12 cellular contexts compared by ENCODE assay signal in the genomic region with DNA sequence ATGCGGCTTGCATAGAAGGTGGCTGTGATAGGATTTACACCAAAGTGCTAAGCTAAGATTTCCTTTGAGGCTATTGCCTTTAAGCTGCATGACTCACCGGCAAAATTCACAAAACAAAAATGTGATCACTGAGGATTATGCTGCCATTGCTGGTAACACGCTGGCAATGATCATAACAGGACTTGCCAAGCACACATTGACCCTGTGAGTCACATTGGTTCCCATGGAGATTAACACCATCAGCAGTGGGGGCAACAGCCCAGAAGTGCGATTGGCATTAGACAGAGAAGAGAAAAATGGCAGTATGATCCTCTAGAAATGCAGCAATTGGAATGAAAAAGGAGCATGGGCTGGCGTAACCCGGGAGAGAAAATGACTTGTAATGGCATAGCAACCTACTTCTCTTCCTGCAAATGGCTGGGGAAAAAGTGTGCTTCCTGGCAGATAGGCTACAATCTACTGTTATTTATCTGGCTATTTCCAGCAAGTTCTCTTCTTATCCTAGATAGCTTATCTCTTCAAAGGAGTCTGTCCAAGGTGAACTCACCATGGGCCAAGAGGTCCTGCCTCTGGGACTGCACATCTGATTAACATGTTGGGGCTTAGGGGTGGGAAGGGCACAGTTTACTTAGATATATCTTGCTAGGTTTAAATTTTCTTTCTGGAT.
DNase-seq lines count a peak whose midpoint lies in the region; ATAC-seq and TF ChIP-seq lines count a peak whose summit lies in the region.
"Had no signal": no experiment of that assay in that cellular context is flagged by ENCODE, and none has a peak within 500 bp of the region (broad histone marks: within the 10 kb centered on the region; RNA-seq: fewer than 3 reads in every experiment).

No MANE protein-coding gene starts in this region.

- no peak for ATAC-seq in stimulated activated effector memory CD8-positive, alpha-beta T cell treated with anti-CD3 and anti-CD28 coated beads, Interleukin-12 subunit alpha, Interleukin-12 subunit beta, amount 100 ng/mL, for 72 hours

- H3K27ac Mint-ChIP-seq in stimulated activated effector memory CD8-positive, alpha-beta T cell treated with anti-CD3 and anti-CD28 coated beads, Interleukin-12 subunit alpha, Interleukin-12 subunit beta, amount 100 ng/mL, for 72 hours, result no peak overlapping the region

- peaks cover 2% of the 10 kb centered on the region for H3K9me3 Mint-ChIP-seq in stimulated activated effector memory CD8-positive, alpha-beta T cell treated with anti-CD3 and anti-CD28 coated beads, Interleukin-12 subunit alpha, Interleukin-12 subunit beta, amount 100 ng/mL, for 72 hours

- TF ChIP-seq CTCF in BJ (IDR thresholded peaks at IDR 0.05; ENCODE audit: insufficient read depth, low read depth, low read length) (no peak), coronary artery (IDR thresholded peaks at IDR 0.05) (no peak), neural cell (IDR thresholded peaks at IDR 0.05; ENCODE audit: poor library complexity, severe bottlenecking) (no peak), A673 (conservative IDR thresholded peaks at IDR 0.05; ENCODE audit: low read depth, low read length) (no peak)

- CTCF ChIA-PET in BJ (lab: Yijun Ruan, JAX), result interaction anchor here (0.7 to 2.3 kb wide), 4 partner anchors 12 to 84 kb away, joined by 3 to 7 read pairs (median 3); no protein-coding TSS in a partner anchor
- CTCF ChIA-PET in A673 (lab: Charles Lee), result no interaction called here

- TF ChIP-seq RAD21 in neural cell (conservative IDR thresholded peaks at IDR 0.05), result no peak

- no peaks in the 10 kb centered on the region for H3F3A ChIP-seq in neural cell (ENCODE audit: insufficient read depth, low read length, poor library complexity, severe bottlenecking)

- no peak overlapping the region for H3K4me2 ChIP-seq in neural cell (ENCODE audit: low read length)
- H3K4me2 ChIP-seq: PC-9 had no signal

- no peak overlapping the region for H3K4me3 Mint-ChIP-seq in stimulated activated effector memory CD8-positive, alpha-beta T cell treated with anti-CD3 and anti-CD28 coated beads, Interleukin-12 subunit alpha, Interleukin-12 subunit beta, amount 100 ng/mL, for 72 hours

- H3K9me3 ChIP-seq in neural cell (ENCODE audit: low read length) (no peaks in the 10 kb centered on the region), A673 (ENCODE audit: low read depth, low read length, poor library complexity, severe bottlenecking) (no peaks in the 10 kb centered on the region)
- H3K9me3 ChIP-seq: heart right ventricle had no signal

- H3K4me3 ChIP-seq in BJ (ENCODE audit: low read depth, low read length), result no peak overlapping the region
- peak overlapping the region; percentile 30 for H3K4me3 ChIP-seq in coronary artery
- no peak overlapping the region for H3K4me3 ChIP-seq in neural cell (ENCODE audit: low read length)
- no peak overlapping the region for H3K4me3 ChIP-seq in A673 (ENCODE audit: low read depth, low read length, poor library complexity, severe bottlenecking)
- H3K4me3 ChIP-seq: heart right ventricle, PC-9 had no signal

- no peak overlapping the region for H3K9ac ChIP-seq in neural cell (ENCODE audit: low read length)
- H3K9ac ChIP-seq: parathyroid adenoma had no signal

- POLR2A ChIA-PET in BJ (lab: Charles Lee), result no interaction called here
- POLR2A ChIA-PET in A673 (lab: Charles Lee; ENCODE audit: low non-redundant PET), result no interaction called here

- no peaks in the 10 kb centered on the region for H3K79me2 ChIP-seq in neural cell (replicated peaks; ENCODE audit: insufficient read depth, low read length)
- H3K79me2 ChIP-seq: parathyroid adenoma had no signal

- DNase-seq in BJ (ENCODE audit: low read depth), result peak; percentile 45
- peak; percentile 19 for DNase-seq in LHCN-M2 (ENCODE audit: low read depth)
- DNase-seq in coronary artery (ENCODE audit: low spot score), result peak; percentile 85
- no peak for DNase-seq in stimulated activated effector memory CD8-positive, alpha-beta T cell treated with anti-CD3 and anti-CD28 coated beads, Interleukin-12 subunit alpha, Interleukin-12 subunit beta, amount 100 ng/mL, for 72 hours (ENCODE audit: low spot score in 2 of 2)
- no peak for DNase-seq in cerebellar nuclear complex (lab: John Stamatoyannopoulos, UW)
- DNase-seq in NCI-H187 treated with DMSO at 0.1 percent for 48 hours (lab: John Stamatoyannopoulos, UW), result no peak
- no peak for DNase-seq in A673 (ENCODE audit: low spot score)
- DNase-seq: activated CD4-positive, alpha-beta T cell treated with anti-CD3 and anti-CD28 coated beads for 4 hours; heart right ventricle had no signal

- intact Hi-C loops in A673 (cut with micrococcal nuclease; ENCODE audit: unreplicated experiment), result loop anchor here (10.0 kb wide), 1 partner anchor 260 kb away; no protein-coding TSS in a partner anchor

- no peaks in the 10 kb centered on the region for H3K36me3 Mint-ChIP-seq in stimulated activated effector memory CD8-positive, alpha-beta T cell treated with anti-CD3 and anti-CD28 coated beads, Interleukin-12 subunit alpha, Interleukin-12 subunit beta, amount 100 ng/mL, for 72 hours

- H3K36me3 ChIP-seq in BJ (ENCODE audit: control insufficient read depth, insufficient read depth, low read length) (no peaks in the 10 kb centered on the region), neural cell (ENCODE audit: insufficient read depth, low read length) (no peaks in the 10 kb centered on the region), A673 (ENCODE audit: insufficient read depth, low read length, poor library complexity, severe bottlenecking) (no peaks in the 10 kb centered on the region)
- H3K36me3 ChIP-seq: heart right ventricle had no signal

- TF ChIP-seq EP300 in neural cell (conservative IDR thresholded peaks at IDR 0.05; ENCODE audit: poor library complexity, severe bottlenecking), result no peak

- no peak overlapping the region for H2AFZ ChIP-seq in neural cell (ENCODE audit: low read depth, low read length)
- H2AFZ ChIP-seq: parathyroid adenoma, PC-9 had no signal

- BruUV-seq in A673 (replicated peaks; lab: Mats Ljungman, UMichigan), result no TSS peak

- no peaks in the 10 kb centered on the region for H3K27me3 ChIP-seq in BJ (ENCODE audit: control insufficient read depth, insufficient read depth, low read length)
- no peaks in the 10 kb centered on the region for H3K27me3 ChIP-seq in neural cell (ENCODE audit: insufficient read depth, low read depth, low read length)
- H3K27me3 ChIP-seq in A673 (replicated peaks; ENCODE audit: insufficient read depth, low read depth, low read length, poor library complexity), result no peaks in the 10 kb centered on the region

- no peaks in the 10 kb centered on the region for H4K20me1 ChIP-seq in neural cell (ENCODE audit: insufficient read depth)

- no peaks in the 10 kb centered on the region for H3K4me1 ChIP-seq in A673 (ENCODE audit: insufficient read depth, low read length, poor library complexity, severe bottlenecking)
- H3K4me1 ChIP-seq: heart right ventricle, parathyroid adenoma had no signal

- H3K9me2 ChIP-seq in neural cell (ENCODE audit: insufficient read depth, low read length), result no peaks in the 10 kb centered on the region

- H3K4me1 Mint-ChIP-seq in stimulated activated effector memory CD8-positive, alpha-beta T cell treated with anti-CD3 and anti-CD28 coated beads, Interleukin-12 subunit alpha, Interleukin-12 subunit beta, amount 100 ng/mL, for 72 hours, result no peaks in the 10 kb centered on the region

- H3K27ac ChIP-seq in coronary artery (peak overlapping the region; percentile 33 to 76), neural cell (ENCODE audit: low read length) (peak overlapping the region; percentile 15), A673 (ENCODE audit: low read depth, low read length, poor library complexity, severe bottlenecking) (no peak overlapping the region)
- H3K27ac ChIP-seq: heart right ventricle, parathyroid adenoma, PC-9 had no signal

TF ChIP-seq in neural cell, 6 proteins besides CTCF, POLR2A, EP300 and RAD21:
- TF ChIP-seq SMC3 (conservative IDR thresholded peaks at IDR 0.05; ENCODE audit: poor library complexity) (no peak), POLR2AphosphoS5 (IDR thresholded peaks at IDR 0.05) (peak; percentile 57), TAF1 (IDR thresholded peaks at IDR 0.05; ENCODE audit: low read depth) (no peak)
- TF ChIP-seq, protein P1, sequence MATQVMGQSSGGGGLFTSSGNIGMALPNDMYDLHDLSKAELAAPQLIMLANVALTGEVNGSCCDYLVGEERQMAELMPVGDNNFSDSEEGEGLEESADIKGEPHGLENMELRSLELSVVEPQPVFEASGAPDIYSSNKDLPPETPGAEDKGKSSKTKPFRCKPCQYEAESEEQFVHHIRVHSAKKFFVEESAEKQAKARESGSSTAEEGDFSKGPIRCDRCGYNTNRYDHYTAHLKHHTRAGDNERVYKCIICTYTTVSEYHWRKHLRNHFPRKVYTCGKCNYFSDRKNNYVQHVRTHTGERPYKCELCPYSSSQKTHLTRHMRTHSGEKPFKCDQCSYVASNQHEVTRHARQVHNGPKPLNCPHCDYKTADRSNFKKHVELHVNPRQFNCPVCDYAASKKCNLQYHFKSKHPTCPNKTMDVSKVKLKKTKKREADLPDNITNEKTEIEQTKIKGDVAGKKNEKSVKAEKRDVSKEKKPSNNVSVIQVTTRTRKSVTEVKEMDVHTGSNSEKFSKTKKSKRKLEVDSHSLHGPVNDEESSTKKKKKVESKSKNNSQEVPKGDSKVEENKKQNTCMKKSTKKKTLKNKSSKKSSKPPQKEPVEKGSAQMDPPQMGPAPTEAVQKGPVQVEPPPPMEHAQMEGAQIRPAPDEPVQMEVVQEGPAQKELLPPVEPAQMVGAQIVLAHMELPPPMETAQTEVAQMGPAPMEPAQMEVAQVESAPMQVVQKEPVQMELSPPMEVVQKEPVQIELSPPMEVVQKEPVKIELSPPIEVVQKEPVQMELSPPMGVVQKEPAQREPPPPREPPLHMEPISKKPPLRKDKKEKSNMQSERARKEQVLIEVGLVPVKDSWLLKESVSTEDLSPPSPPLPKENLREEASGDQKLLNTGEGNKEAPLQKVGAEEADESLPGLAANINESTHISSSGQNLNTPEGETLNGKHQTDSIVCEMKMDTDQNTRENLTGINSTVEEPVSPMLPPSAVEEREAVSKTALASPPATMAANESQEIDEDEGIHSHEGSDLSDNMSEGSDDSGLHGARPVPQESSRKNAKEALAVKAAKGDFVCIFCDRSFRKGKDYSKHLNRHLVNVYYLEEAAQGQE (IDR thresholded peaks at IDR 0.05; ENCODE audit: borderline replicate concordance), result no peak

Comparison
In these comparisons a context has a peak if more than half of its experiments do, and no peak if none do; other contexts are left out.
1. DNase-seq: peak in BJ (single experiment), LHCN-M2 (single experiment) and coronary artery (single experiment); none in stimulated activated effector memory CD8-positive, alpha-beta T cell treated with anti-CD3 and anti-CD28 coated beads, Interleukin-12 subunit alpha, Interleukin-12 subunit beta, amount 100 ng/mL, for 72 hours (0 of 2), cerebellar nuclear complex (0 of 2), NCI-H187 treated with DMSO at 0.1 percent for 48 hours (single experiment) and A673 (single experiment).